10 cellular contexts compared by ENCODE assay signal in genomic region chr22:50444663-50445062, GRCh38. TPM values are rescaled to one million over a fixed set of nuclear protein-coding genes. Genes with fewer than 3 reads are reported as not detected.
DNase-seq lines count a peak whose midpoint lies in the region; ATAC-seq, FAIRE-seq and TF ChIP-seq lines count a peak whose summit lies in the region.
"Had no signal": no experiment of that assay in that cellular context is flagged by ENCODE, and none has a peak within 500 bp of the region (broad histone marks: within the 10 kb centered on the region; RNA-seq: fewer than 3 reads in every experiment).

No MANE protein-coding gene starts in this region.

- H3K27ac ChIP-seq in gastroesophageal sphincter (peak overlapping the region in 3 of 4 donors; percentile 44 to 58 (median 54)), small intestine (ENCODE audit: low read depth in 1 of 2, low read length in 1 of 2) (peak overlapping the region; percentile 28 to 38)
- H3K27ac ChIP-seq: SJSA1 had no signal

- no peak overlapping the region for H3K4me3 Mint-ChIP-seq in T-helper 17 cell

- no peaks in the 10 kb centered on the region for H3K9me3 ChIP-seq in T-helper 17 cell (ENCODE audit: control insufficient read depth, low read length, poor library complexity, severe bottlenecking)
- no peaks in the 10 kb centered on the region for H3K9me3 ChIP-seq in gastroesophageal sphincter
- no peaks in the 10 kb centered on the region for H3K9me3 ChIP-seq in small intestine (ENCODE audit: control insufficient read depth, low read depth)
- H3K9me3 ChIP-seq: SJSA1 had no signal

- TF ChIP-seq CTCF in gastroesophageal sphincter (IDR thresholded peaks at IDR 0.05): no peak

- H3K36me3 ChIP-seq in gastroesophageal sphincter (peaks cover 0 to 87% of the 10 kb centered on the region in 2 donors), small intestine (ENCODE audit: control insufficient read depth in 2 of 2, insufficient read depth in 2 of 2, low read length in 2 of 2) (peaks cover 18 to 19% of the 10 kb centered on the region in 2 donors)

- no peak for FAIRE-seq in small intestine (lab: Jason Lieb, UNC)

- H3K27me3 ChIP-seq in gastroesophageal sphincter (no peaks in the 10 kb centered on the region), small intestine (ENCODE audit: control insufficient read depth in 2 of 2, insufficient read depth in 2 of 2, low read length in 2 of 2) (no peaks in the 10 kb centered on the region)
- H3K27me3 ChIP-seq: SJSA1 had no signal

- ATAC-seq in T-helper 17 cell (no peak), gastroesophageal sphincter (peak; percentile 34), HG03571 (IDR thresholded peaks at IDR 0.05; ENCODE audit: unreplicated experiment) (no peak), GM18858 (IDR thresholded peaks at IDR 0.05; ENCODE audit: unreplicated experiment) (no peak), HG03139 (IDR thresholded peaks at IDR 0.05; ENCODE audit: unreplicated experiment) (no peak), HG02610 (IDR thresholded peaks at IDR 0.05; ENCODE audit: unreplicated experiment) (no peak)

- DNase-seq in GM04503 (ENCODE audit: low read depth): peak; percentile 41
- no peak for DNase-seq in T-helper 17 cell
- peak; percentile 89 for DNase-seq in small intestine
- DNase-seq: cerebellar nuclear complex had no signal

- H3K4me1 ChIP-seq in gastroesophageal sphincter: peaks cover 0 to 20% (median 8%) of the 10 kb centered on the region in 3 donors
- no peaks in the 10 kb centered on the region for H3K4me1 ChIP-seq in small intestine (ENCODE audit: control insufficient read depth in 2 of 2, insufficient read depth in 1 of 2, low read depth in 1 of 2, low read length in 1 of 2)
- H3K4me1 ChIP-seq: SJSA1 had no signal

- peaks cover 10% of the 10 kb centered on the region for H3K36me3 Mint-ChIP-seq in T-helper 17 cell (ENCODE audit: low read depth)

- H3K27me3 Mint-ChIP-seq in T-helper 17 cell: no peaks in the 10 kb centered on the region

- H3K4me3 ChIP-seq in gastroesophageal sphincter: no peak overlapping the region
- no peak overlapping the region for H3K4me3 ChIP-seq in small intestine (ENCODE audit: low read depth in 1 of 2, low read length in 2 of 2)
- H3K4me3 ChIP-seq: SJSA1 had no signal

- 53% methylated on average over 5 of the region's 5 CpGs; no CpG with 5 or more reads in 1 of the 2 donors for WGBS in gastroesophageal sphincter (ENCODE audit: low coverage in 1 of 2), 2 donors
- 57 to 72% (median 71%) methylated on average over 5 of the region's 5 CpGs for WGBS in small intestine, 3 donors

- H3K4me1 Mint-ChIP-seq in T-helper 17 cell: peaks cover 22% of the 10 kb centered on the region

- TF ChIP-seq POLR2A in gastroesophageal sphincter (IDR thresholded peaks at IDR 0.05): no peak

- no peak for TF ChIP-seq EP300 in gastroesophageal sphincter (IDR thresholded peaks at IDR 0.05)

- H3K27ac Mint-ChIP-seq in T-helper 17 cell: peak overlapping the region; percentile 71

RNA-seq across cellular contexts. Expression of gene SBF1, which starts 30.2 kb away (rescaled TPM):
- total RNA-seq in T-helper 17 cell: 100 to 1,000 TPM; 202 to 217 TPM
- total RNA-seq in gastroesophageal sphincter: 100 to 1,000 TPM in 1 of 4 donors, 10 to 100 TPM in 3; 63.7 to 122 (median 64.4) TPM
- 10 to 100 TPM; 27.3 to 43.7 (median 38.0) TPM for polyA plus RNA-seq in small intestine

RNA-seq across cellular contexts. Expression of gene ADM2, which starts 36.7 kb away (rescaled TPM):
- 1 to 10 TPM; 1.7 to 2.4 TPM for total RNA-seq in T-helper 17 cell
- total RNA-seq in gastroesophageal sphincter: under 1 TPM in 1 of 4 donors, not detected in 3; 0.40 TPM
- polyA plus RNA-seq in small intestine: 10 to 100 TPM in 1 of 3 donors, 1 to 10 TPM in 2; 2.2 to 13.9 (median 3.5) TPM

RNA-seq across cellular contexts. Expression of gene MIOX, which starts 42.0 kb away (rescaled TPM):
- not detected for total RNA-seq in T-helper 17 cell
- not detected for total RNA-seq in gastroesophageal sphincter
- polyA plus RNA-seq in small intestine: under 1 TPM in 1 of 3 donors, not detected in 2; 0.28 TPM
- total RNA-seq: SJSA1 had no signal

Comparison
In these comparisons a context has a peak if more than half of its experiments do, and no peak if none do; other contexts are left out.
1. DNase-seq: peak in GM04503 (single experiment) and small intestine (single experiment); none in T-helper 17 cell (0 of 3).